In the genomic region with DNA sequence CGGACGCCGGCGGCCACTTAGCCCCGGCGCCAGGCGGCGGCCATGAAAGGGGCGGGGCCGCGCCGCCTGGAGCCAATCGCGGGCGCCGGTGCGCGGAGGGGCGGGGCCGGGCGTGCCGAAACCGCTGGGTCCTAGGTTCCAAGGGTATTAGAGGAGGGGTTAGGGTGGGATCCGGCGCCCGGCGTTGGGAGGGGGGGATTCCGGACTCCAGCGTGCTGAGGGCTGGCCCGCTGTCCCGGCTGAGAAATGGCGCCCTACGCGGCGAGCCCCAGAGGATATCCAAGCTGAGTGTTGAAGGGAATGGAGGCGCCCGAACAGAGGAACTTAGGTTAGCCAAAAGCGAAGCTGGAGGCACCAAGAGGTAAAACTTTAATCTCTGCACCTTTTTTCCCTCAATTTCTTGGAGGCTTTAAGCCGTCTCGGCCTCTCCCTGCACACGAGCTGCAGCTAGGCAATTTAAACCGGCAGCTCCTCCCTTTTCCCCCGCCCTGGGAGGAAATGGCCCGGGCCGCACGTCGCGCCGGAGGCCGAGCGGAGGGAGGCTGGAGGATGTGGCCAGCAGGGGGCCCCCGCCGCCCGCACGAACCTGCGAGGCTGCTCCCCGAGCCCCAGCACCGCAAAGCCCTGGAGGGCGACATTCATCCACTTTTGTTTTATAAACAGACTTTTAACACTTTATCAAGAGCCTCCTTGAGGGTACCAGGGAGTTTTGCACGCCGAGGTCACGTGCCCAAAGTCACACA, we compare ENCODE assay signal across 1 cellular context.
TF ChIP-seq lines count a peak whose summit lies in the region.

A gene with protein sequence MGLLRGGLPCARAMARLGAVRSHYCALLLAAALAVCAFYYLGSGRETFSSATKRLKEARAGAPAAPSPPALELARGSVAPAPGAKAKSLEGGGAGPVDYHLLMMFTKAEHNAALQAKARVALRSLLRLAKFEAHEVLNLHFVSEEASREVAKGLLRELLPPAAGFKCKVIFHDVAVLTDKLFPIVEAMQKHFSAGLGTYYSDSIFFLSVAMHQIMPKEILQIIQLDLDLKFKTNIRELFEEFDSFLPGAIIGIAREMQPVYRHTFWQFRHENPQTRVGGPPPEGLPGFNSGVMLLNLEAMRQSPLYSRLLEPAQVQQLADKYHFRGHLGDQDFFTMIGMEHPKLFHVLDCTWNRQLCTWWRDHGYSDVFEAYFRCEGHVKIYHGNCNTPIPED (minus strand): TSS at position 44 of the 743 bp plus-strand sequence. CDS start 101 bp downstream, outside the sequence.

TF ChIP-seq in HepG2, 621 proteins besides CTCF, POLR2A, EP300 and RAD21 (continued from another document and continues in another):
- TF ChIP-seq, protein P1, sequence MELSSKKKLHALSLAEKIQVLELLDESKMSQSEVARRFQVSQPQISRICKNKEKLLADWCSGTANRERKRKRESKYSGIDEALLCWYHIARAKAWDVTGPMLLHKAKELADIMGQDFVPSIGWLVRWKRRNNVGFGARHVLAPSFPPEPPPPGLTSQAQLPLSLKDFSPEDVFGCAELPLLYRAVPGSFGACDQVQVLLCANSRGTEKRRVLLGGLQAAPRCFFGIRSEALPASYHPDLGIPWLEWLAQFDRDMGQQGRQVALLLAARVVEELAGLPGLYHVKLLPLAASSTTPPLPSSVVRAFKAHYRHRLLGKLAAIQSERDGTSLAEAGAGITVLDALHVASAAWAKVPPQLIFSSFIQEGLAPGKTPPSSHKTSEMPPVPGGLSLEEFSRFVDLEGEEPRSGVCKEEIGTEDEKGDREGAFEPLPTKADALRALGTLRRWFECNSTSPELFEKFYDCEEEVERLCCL (CRISPR knock-in tag; IDR thresholded peaks at IDR 0.05; ENCODE audit: borderline replicate concordance): no peak
- TF ChIP-seq IKZF1 (IDR thresholded peaks at IDR 0.05) (no peak), NAIF1 (CRISPR knock-in tag; IDR thresholded peaks at IDR 0.05; ENCODE audit: borderline replicate concordance) (no peak), ETV6 (CRISPR knock-in tag; conservative IDR thresholded peaks at IDR 0.05) (peak; percentile 66; the same call in 1 of the 2 replicates), ZNF20 (CRISPR knock-in tag; IDR thresholded peaks at IDR 0.05) (no peak), XBP1 (CRISPR knock-in tag; IDR thresholded peaks at IDR 0.05) (no peak), ADNP (CRISPR knock-in tag; IDR thresholded peaks at IDR 0.05) (no peak), FLYWCH1 (CRISPR knock-in tag; IDR thresholded peaks at IDR 0.05) (0 out of 2 replicates have a peak, but pooled peaks have one; percentile 69), ZNF382 (CRISPR knock-in tag; IDR thresholded peaks at IDR 0.05; ENCODE audit: borderline replicate concordance) (no peak), MTA1 (CRISPR knock-in tag; IDR thresholded peaks at IDR 0.05; ENCODE audit: borderline replicate concordance) (peak; percentile 44; the same call in 1 of the 2 replicates), HDAC2 (CRISPR knock-in tag; IDR thresholded peaks at IDR 0.05) (peak; percentile 62), STAG1 (CRISPR knock-in tag; IDR thresholded peaks at IDR 0.05) (peak; percentile 95), SRY (CRISPR knock-in tag; IDR thresholded peaks at IDR 0.05) (0 out of 2 replicates have a peak, but pooled peaks have one; percentile 39), ZBTB42 (CRISPR knock-in tag; IDR thresholded peaks at IDR 0.05) (no peak), ZNF713 (CRISPR knock-in tag; IDR thresholded peaks at IDR 0.05) (0 out of 2 replicates have a peak, but pooled peaks have one; percentile 17), HOXD1 (CRISPR knock-in tag; IDR thresholded peaks at IDR 0.05) (no peak), ZNF160 (CRISPR knock-in tag; IDR thresholded peaks at IDR 0.05) (peak; percentile 75; the same call in 1 of the 2 replicates), BORCS8-MEF2B (CRISPR knock-in tag; IDR thresholded peaks at IDR 0.05) (no peak), SOX5 (CRISPR knock-in tag; IDR thresholded peaks at IDR 0.05; ENCODE audit: borderline replicate concordance) (peak; percentile 45; the same call in 1 of the 2 replicates), IKZF4 (CRISPR knock-in tag; IDR thresholded peaks at IDR 0.05; ENCODE audit: borderline replicate concordance, low read depth, not compliant biosample characterization) (no peak), SMC3 (IDR thresholded peaks at IDR 0.05; ENCODE audit: low read length) (peak; percentile 55; the same call in 1 of the 2 replicates), ZNF264 (CRISPR knock-in tag; IDR thresholded peaks at IDR 0.05) (0 out of 2 replicates have a peak, but pooled peaks have one; percentile 38), GATA4 (IDR thresholded peaks at IDR 0.05; ENCODE audit: borderline replicate concordance, low read depth) (no peak), ZNF772 (CRISPR knock-in tag; IDR thresholded peaks at IDR 0.05) (no peak), SP1 (IDR thresholded peaks at IDR 0.05) (no peak), SP1 (CRISPR knock-in tag; IDR thresholded peaks at IDR 0.05) (peak; percentile 94), SYNCRIP (IDR thresholded peaks at IDR 0.05; ENCODE audit: insufficient read depth, low read depth, low read length) (no peak), NFE2 (CRISPR knock-in tag; IDR thresholded peaks at IDR 0.05) (no peak), MED8 (CRISPR knock-in tag; IDR thresholded peaks at IDR 0.05; ENCODE audit: insufficient replicate concordance) (peak; percentile 71), BRCA1 (CRISPR knock-in tag; IDR thresholded peaks at IDR 0.05) (no peak), MED1 (CRISPR knock-in tag; IDR thresholded peaks at IDR 0.05) (no peak), KMT2B (CRISPR knock-in tag; IDR thresholded peaks at IDR 0.05) (0 out of 2 replicates have a peak, but pooled peaks have one; percentile 64), EED (CRISPR knock-in tag; IDR thresholded peaks at IDR 0.05) (no peak), ZNF547 (CRISPR knock-in tag; IDR thresholded peaks at IDR 0.05) (no peak; the same call in 1 of the 2 replicates), SCMH1 (CRISPR knock-in tag; IDR thresholded peaks at IDR 0.05; ENCODE audit: borderline replicate concordance) (no peak), ZNF567 (CRISPR knock-in tag; IDR thresholded peaks at IDR 0.05; ENCODE audit: borderline replicate concordance) (peak; percentile 94; the same call in 1 of the 2 replicates)
- TF ChIP-seq, protein P2, sequence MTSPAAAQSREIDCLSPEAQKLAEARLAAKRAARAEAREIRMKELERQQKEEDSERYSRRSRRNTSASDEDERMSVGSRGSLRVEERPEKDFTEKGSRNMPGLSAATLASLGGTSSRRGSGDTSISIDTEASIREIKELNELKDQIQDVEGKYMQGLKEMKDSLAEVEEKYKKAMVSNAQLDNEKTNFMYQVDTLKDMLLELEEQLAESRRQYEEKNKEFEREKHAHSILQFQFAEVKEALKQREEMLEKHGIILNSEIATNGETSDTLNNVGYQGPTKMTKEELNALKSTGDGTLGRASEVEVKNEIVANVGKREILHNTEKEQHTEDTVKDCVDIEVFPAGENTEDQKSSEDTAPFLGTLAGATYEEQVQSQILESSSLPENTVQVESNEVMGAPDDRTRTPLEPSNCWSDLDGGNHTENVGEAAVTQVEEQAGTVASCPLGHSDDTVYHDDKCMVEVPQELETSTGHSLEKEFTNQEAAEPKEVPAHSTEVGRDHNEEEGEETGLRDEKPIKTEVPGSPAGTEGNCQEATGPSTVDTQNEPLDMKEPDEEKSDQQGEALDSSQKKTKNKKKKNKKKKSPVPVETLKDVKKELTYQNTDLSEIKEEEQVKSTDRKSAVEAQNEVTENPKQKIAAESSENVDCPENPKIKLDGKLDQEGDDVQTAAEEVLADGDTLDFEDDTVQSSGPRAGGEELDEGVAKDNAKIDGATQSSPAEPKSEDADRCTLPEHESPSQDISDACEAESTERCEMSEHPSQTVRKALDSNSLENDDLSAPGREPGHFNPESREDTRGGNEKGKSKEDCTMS (CRISPR knock-in tag; conservative IDR thresholded peaks at IDR 0.05): no peak
- TF ChIP-seq, protein P3, sequence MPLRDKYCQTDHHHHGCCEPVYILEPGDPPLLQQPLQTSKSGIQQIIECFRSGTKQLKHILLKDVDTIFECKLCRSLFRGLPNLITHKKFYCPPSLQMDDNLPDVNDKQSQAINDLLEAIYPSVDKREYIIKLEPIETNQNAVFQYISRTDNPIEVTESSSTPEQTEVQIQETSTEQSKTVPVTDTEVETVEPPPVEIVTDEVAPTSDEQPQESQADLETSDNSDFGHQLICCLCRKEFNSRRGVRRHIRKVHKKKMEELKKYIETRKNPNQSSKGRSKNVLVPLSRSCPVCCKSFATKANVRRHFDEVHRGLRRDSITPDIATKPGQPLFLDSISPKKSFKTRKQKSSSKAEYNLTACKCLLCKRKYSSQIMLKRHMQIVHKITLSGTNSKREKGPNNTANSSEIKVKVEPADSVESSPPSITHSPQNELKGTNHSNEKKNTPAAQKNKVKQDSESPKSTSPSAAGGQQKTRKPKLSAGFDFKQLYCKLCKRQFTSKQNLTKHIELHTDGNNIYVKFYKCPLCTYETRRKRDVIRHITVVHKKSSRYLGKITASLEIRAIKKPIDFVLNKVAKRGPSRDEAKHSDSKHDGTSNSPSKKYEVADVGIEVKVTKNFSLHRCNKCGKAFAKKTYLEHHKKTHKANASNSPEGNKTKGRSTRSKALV (CRISPR knock-in tag; IDR thresholded peaks at IDR 0.05): no peak
- TF ChIP-seq, protein P4, sequence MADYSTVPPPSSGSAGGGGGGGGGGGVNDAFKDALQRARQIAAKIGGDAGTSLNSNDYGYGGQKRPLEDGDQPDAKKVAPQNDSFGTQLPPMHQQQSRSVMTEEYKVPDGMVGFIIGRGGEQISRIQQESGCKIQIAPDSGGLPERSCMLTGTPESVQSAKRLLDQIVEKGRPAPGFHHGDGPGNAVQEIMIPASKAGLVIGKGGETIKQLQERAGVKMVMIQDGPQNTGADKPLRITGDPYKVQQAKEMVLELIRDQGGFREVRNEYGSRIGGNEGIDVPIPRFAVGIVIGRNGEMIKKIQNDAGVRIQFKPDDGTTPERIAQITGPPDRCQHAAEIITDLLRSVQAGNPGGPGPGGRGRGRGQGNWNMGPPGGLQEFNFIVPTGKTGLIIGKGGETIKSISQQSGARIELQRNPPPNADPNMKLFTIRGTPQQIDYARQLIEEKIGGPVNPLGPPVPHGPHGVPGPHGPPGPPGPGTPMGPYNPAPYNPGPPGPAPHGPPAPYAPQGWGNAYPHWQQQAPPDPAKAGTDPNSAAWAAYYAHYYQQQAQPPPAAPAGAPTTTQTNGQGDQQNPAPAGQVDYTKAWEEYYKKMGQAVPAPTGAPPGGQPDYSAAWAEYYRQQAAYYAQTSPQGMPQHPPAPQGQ (CRISPR knock-in tag; IDR thresholded peaks at IDR 0.05; ENCODE audit: borderline replicate concordance): no peak
- TF ChIP-seq, protein P5, sequence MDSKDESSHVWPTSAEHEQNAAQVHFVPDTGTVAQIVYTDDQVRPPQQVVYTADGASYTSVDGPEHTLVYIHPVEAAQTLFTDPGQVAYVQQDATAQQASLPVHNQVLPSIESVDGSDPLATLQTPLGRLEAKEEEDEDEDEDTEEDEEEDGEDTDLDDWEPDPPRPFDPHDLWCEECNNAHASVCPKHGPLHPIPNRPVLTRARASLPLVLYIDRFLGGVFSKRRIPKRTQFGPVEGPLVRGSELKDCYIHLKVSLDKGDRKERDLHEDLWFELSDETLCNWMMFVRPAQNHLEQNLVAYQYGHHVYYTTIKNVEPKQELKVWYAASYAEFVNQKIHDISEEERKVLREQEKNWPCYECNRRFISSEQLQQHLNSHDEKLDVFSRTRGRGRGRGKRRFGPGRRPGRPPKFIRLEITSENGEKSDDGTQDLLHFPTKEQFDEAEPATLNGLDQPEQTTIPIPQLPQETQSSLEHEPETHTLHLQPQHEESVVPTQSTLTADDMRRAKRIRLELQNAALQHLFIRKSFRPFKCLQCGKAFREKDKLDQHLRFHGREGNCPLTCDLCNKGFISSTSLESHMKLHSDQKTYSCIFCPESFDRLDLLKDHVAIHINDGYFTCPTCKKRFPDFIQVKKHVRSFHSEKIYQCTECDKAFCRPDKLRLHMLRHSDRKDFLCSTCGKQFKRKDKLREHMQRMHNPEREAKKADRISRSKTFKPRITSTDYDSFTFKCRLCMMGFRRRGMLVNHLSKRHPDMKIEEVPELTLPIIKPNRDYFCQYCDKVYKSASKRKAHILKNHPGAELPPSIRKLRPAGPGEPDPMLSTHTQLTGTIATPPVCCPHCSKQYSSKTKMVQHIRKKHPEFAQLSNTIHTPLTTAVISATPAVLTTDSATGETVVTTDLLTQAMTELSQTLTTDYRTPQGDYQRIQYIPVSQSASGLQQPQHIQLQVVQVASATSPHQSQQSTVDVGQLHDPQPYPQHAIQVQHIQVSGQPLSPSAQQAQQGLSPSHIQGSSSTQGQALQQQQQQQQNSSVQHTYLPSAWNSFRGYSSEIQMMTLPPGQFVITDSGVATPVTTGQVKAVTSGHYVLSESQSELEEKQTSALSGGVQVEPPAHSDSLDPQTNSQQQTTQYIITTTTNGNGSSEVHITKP (CRISPR knock-in tag; IDR thresholded peaks at IDR 0.05; ENCODE audit: low read depth): peak; percentile 91
- TF ChIP-seq, protein P6, sequence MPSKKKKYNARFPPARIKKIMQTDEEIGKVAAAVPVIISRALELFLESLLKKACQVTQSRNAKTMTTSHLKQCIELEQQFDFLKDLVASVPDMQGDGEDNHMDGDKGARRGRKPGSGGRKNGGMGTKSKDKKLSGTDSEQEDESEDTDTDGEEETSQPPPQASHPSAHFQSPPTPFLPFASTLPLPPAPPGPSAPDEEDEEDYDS (CRISPR knock-in tag; IDR thresholded peaks at IDR 0.05): no peak; the same call in 1 of the 2 replicates
- TF ChIP-seq, protein P7, sequence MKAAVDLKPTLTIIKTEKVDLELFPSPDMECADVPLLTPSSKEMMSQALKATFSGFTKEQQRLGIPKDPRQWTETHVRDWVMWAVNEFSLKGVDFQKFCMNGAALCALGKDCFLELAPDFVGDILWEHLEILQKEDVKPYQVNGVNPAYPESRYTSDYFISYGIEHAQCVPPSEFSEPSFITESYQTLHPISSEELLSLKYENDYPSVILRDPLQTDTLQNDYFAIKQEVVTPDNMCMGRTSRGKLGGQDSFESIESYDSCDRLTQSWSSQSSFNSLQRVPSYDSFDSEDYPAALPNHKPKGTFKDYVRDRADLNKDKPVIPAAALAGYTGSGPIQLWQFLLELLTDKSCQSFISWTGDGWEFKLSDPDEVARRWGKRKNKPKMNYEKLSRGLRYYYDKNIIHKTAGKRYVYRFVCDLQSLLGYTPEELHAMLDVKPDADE (CRISPR knock-in tag; IDR thresholded peaks at IDR 0.05): no peak
- TF ChIP-seq, protein P8, sequence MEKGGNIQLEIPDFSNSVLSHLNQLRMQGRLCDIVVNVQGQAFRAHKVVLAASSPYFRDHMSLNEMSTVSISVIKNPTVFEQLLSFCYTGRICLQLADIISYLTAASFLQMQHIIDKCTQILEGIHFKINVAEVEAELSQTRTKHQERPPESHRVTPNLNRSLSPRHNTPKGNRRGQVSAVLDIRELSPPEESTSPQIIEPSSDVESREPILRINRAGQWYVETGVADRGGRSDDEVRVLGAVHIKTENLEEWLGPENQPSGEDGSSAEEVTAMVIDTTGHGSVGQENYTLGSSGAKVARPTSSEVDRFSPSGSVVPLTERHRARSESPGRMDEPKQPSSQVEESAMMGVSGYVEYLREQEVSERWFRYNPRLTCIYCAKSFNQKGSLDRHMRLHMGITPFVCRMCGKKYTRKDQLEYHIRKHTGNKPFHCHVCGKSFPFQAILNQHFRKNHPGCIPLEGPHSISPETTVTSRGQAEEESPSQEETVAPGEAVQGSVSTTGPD (CRISPR knock-in tag; IDR thresholded peaks at IDR 0.05): no peak
- TF ChIP-seq, protein P9, sequence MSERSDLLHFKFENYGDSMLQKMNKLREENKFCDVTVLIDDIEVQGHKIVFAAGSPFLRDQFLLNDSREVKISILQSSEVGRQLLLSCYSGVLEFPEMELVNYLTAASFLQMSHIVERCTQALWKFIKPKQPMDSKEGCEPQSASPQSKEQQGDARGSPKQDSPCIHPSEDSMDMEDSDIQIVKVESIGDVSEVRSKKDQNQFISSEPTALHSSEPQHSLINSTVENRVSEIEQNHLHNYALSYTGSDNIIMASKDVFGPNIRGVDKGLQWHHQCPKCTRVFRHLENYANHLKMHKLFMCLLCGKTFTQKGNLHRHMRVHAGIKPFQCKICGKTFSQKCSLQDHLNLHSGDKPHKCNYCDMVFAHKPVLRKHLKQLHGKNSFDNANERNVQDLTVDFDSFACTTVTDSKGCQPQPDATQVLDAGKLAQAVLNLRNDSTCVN (CRISPR knock-in tag; IDR thresholded peaks at IDR 0.05; ENCODE audit: borderline replicate concordance): no peak; the same call in 1 of the 2 replicates
